21 cellular contexts compared by ENCODE assay signal in the genomic region with DNA sequence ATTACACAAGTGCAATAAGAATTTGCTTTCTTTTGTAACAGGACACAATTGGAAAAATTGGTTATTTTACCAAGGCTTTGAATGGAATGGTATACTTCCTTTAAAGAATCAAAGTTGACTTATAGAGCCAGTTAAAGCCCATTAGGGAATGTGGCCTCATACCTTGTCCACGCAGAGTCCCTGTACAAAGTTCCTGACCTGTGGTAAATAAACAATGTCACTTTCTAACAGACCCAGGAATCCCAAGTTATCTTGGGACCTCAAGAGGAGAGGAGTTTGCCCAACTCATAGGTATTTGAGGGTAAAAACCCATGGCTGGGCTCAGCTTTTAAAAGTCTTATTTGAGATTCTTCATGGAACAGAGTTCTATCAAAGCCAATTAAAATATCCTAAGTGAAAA. TPM values are rescaled to one million over a fixed set of nuclear protein-coding genes. Genes with fewer than 3 reads are reported as not detected.
A peak's percentile ranks its signal among the peaks of the same experiment; 100 is the strongest.
DNase-seq lines count a peak whose midpoint lies in the region; ATAC-seq, FAIRE-seq and TF ChIP-seq lines count a peak whose summit lies in the region.
"Had no signal": no experiment of that assay in that cellular context is flagged by ENCODE, and none has a peak within 500 bp of the region (broad histone marks: within the 10 kb centered on the region; RNA-seq: fewer than 3 reads in every experiment).

No MANE protein-coding gene starts in this region.

- no peak overlapping the region for H3K4me3 ChIP-seq in K562
- H3K4me3 ChIP-seq in HepG2 (replicated peaks in 1 of 3; ENCODE audit: insufficient read depth in 1 of 3, low read depth in 2 of 3, low read length in 3 of 3), result no peak overlapping the region
- H3K4me3 ChIP-seq in right lobe of liver, result no peak overlapping the region
- no peak overlapping the region for H3K4me3 ChIP-seq in psoas muscle
- H3K4me3 ChIP-seq: A549; BLaER1 treated with 17β-estradiol and CSF1 and Interleukin-3, amounts not matched to agents 10 nM and 100 nM had no signal

- BruUV-seq in K562 (replicated peaks; lab: Mats Ljungman, UMichigan) (no TSS peak), HepG2 (replicated peaks; lab: Mats Ljungman, UMichigan) (no TSS peak)

- 0 out of 2 replicates have a peak overlapping the region, but pooled peaks have one; percentile 43 for H2AFZ ChIP-seq in K562 (ENCODE audit: low read depth, low read length)
- H2AFZ ChIP-seq in HepG2 (ENCODE audit: low read length), result no peak overlapping the region

- TF ChIP-seq EP300 in K562 (IDR thresholded peaks at IDR 0.05; ENCODE audit: low read length), result no peak
- peak in 1 of 2 experiments; percentile 57; a peak in 2 of 4 replicates for TF ChIP-seq EP300 in HepG2 (IDR thresholded peaks at IDR 0.05; ENCODE audit: low read depth in 2 of 2, low read length in 2 of 2)
- TF ChIP-seq EP300 in HepG2 (CRISPR knock-in tag; IDR thresholded peaks at IDR 0.05; ENCODE audit: borderline replicate concordance), result no peak

- H3K27ac ChIP-seq in K562 (ENCODE audit: extremely low read depth, low read depth, low read length) (no peak overlapping the region), HepG2 (ENCODE audit: extremely low read length, insufficient read depth, low read length) (no peak overlapping the region), right lobe of liver (no peak overlapping the region), psoas muscle (peak overlapping the region; percentile 20)
- H3K27ac ChIP-seq: 22Rv1; A549; BLaER1 treated with 17β-estradiol and CSF1 and Interleukin-3, amounts not matched to agents 10 nM and 100 nM; C4-2B had no signal

- H3K27me3 ChIP-seq in K562 (ENCODE audit: control insufficient read depth in 2 of 2, insufficient read depth in 2 of 2, low read length in 2 of 2) (no peaks in the 10 kb centered on the region; a peak in 1 of 5 replicates), HepG2 (ENCODE audit: control insufficient read depth in 1 of 2, insufficient read depth in 2 of 2, low read length in 2 of 2) (no peaks in the 10 kb centered on the region), right lobe of liver (no peaks in the 10 kb centered on the region), psoas muscle (ENCODE audit: insufficient read depth in 3 of 3, low read length in 2 of 3) (no peaks in the 10 kb centered on the region)
- H3K27me3 ChIP-seq: BLaER1 treated with 17β-estradiol and CSF1 and Interleukin-3, amounts not matched to agents 10 nM and 100 nM had no signal

- ATAC-seq in K562, result no peak
- peak; percentile 72 for ATAC-seq in HepG2
- peak; percentile 61 to 79 (median 78) for ATAC-seq in right lobe of liver
- ATAC-seq in psoas muscle, result no peak
- ATAC-seq: A549; CD8-positive, alpha-beta T cell had no signal

- H3K4me1 ChIP-seq in K562 (replicated peaks in 1 of 2; ENCODE audit: control insufficient read depth in 2 of 2, insufficient read depth in 2 of 2, low read length in 2 of 2) (peaks cover 10 to 13% of the 10 kb centered on the region in 2 experiments; a peak in 3 of 5 replicates), HepG2 (ENCODE audit: insufficient read depth, low read length) (peaks cover 53% of the 10 kb centered on the region), right lobe of liver (peaks cover 0 to 6% (median 0%) of the 10 kb centered on the region in 4 donors), psoas muscle (peaks cover 8% of the 10 kb centered on the region)
- H3K4me1 ChIP-seq: Caco-2 had no signal

- H3K4me2 ChIP-seq in K562 (ENCODE audit: insufficient read depth, low read length) (no peak overlapping the region), HepG2 (ENCODE audit: low read depth, low read length) (peak overlapping the region; percentile 33; the same call in 1 of the 2 replicates)
- H3K4me2 ChIP-seq: A549; BLaER1 treated with 17β-estradiol and CSF1 and Interleukin-3, amounts not matched to agents 10 nM and 100 nM had no signal

- H3K9me3 ChIP-seq in K562 (replicated peaks; ENCODE audit: control insufficient read depth, insufficient read depth, low read depth, low read length) (no peaks in the 10 kb centered on the region), HepG2 (ENCODE audit: low read length) (no peaks in the 10 kb centered on the region), right lobe of liver (no peaks in the 10 kb centered on the region), psoas muscle (no peaks in the 10 kb centered on the region)
- H3K9me3 ChIP-seq: A549, Caco-2 had no signal

- WGBS in K562 (ENCODE audit: insufficient coverage, low coverage, missing lambda C conversion rate), result 85% methylated on average over 1 of the region's 1 CpG
- WGBS in HepG2 (ENCODE audit: low lambda C conversion rate), result 0% methylated on average over 1 of the region's 1 CpG
- 10% methylated on average over 1 of the region's 1 CpG for WGBS in right lobe of liver (ENCODE audit: insufficient coverage, low coverage, low lambda C conversion rate, missing lambda C conversion rate)
- WGBS in psoas muscle, 3 donors, result 55 to 68% (median 63%) methylated on average over 1 of the region's 1 CpG

- no peaks in the 10 kb centered on the region for H3K79me2 ChIP-seq in K562 (ENCODE audit: control insufficient read depth, insufficient read depth, low read length)
- H3K79me2 ChIP-seq in HepG2 (ENCODE audit: insufficient read depth, low read length), result no peaks in the 10 kb centered on the region

- FAIRE-seq in K562 (lab: Jason Lieb, UNC) (no peak), HepG2 (lab: Jason Lieb, UNC) (no peak), urothelium cell line (lab: Jason Lieb, UNC) (no peak)
- FAIRE-seq: A549, D721Med, G401.6, GM12891, GM19239 had no signal

- H3K9ac ChIP-seq in K562 (ENCODE audit: insufficient read depth in 1 of 2, low read depth in 2 of 2, low read length in 2 of 2) (no peak overlapping the region), HepG2 (ENCODE audit: insufficient read depth, low read depth, low read length) (no peak overlapping the region)
- H3K9ac ChIP-seq: BLaER1 treated with 17β-estradiol and CSF1 and Interleukin-3, amounts not matched to agents 10 nM and 100 nM had no signal

- no peak for DNase-seq in K562 (ENCODE audit: extremely low read depth in 1 of 4, low spot score in 3 of 4)
- DNase-seq in HepG2 (ENCODE audit: low spot score), result peak; percentile 35
- no peak for DNase-seq in right lobe of liver
- no peak for DNase-seq in psoas muscle
- DNase-seq in urothelium cell line (ENCODE audit: low spot score), result no peak
- DNase-seq in GF-D8 (lab: John Stamatoyannopoulos, UW), result no peak
- DNase-seq in KBM-7, result no peak
- DNase-seq: AML-193; Calu3; CD4-positive, alpha-beta T cell; CD8-positive, alpha-beta T cell; DMS79 treated with DMSO at 0.1 percent for 48 hours had no signal

- CTCF ChIA-PET in K562 (lab: Yijun Ruan, JAX; ENCODE audit: low intra/inter-chr PET ratio), result no interaction called here
- CTCF ChIA-PET in HepG2 (lab: Yijun Ruan, JAX; ENCODE audit: low intra/inter-chr PET ratio, low total read pairs), result no interaction called here

- H4K20me1 ChIP-seq in K562 (replicated peaks; ENCODE audit: control insufficient read depth, insufficient read depth, low read length) (no peaks in the 10 kb centered on the region), HepG2 (ENCODE audit: insufficient read depth, low read length) (no peaks in the 10 kb centered on the region)
- H4K20me1 ChIP-seq: BLaER1 treated with 17β-estradiol and CSF1 and Interleukin-3, amounts not matched to agents 10 nM and 100 nM had no signal

- TF ChIP-seq RAD21 in K562 (CRISPR knock-in tag; conservative IDR thresholded peaks at IDR 0.05 in 1 of 2, IDR thresholded peaks at IDR 0.05 in 1 of 2) (no peak), HepG2 (CRISPR knock-in tag; IDR thresholded peaks at IDR 0.05) (no peak)

- TF ChIP-seq CTCF in K562 (IDR thresholded peaks at IDR 0.05 in 2 of 3, conservative IDR thresholded peaks at IDR 0.05 in 1 of 3; ENCODE audit: insufficient read depth in 2 of 3, low read depth in 1 of 3, low read length in 3 of 3) (no peak), HepG2 (CRISPR knock-in tag; IDR thresholded peaks at IDR 0.05) (no peak), right lobe of liver (IDR thresholded peaks at IDR 0.05) (no peak), psoas muscle (IDR thresholded peaks at IDR 0.05) (no peak)

- no peaks in the 10 kb centered on the region for H3K9me1 ChIP-seq in K562 (ENCODE audit: control insufficient read depth, insufficient read depth, low read length)

- in situ Hi-C loops in K562 (cut with MboI) (no loop called here), HepG2 (cut with HindIII; ENCODE audit: extremely low pct_ligation_motif_present, low pct_unique_long_range_greater_than_20kb) (no loop called here), KBM-7 (cut with MboI; ENCODE audit: low pct_unique_long_range_greater_than_20kb, low sequenced_read_pairs) (no loop called here)

- H3K36me3 ChIP-seq in K562 (ENCODE audit: control insufficient read depth, insufficient read depth, low read length) (no peaks in the 10 kb centered on the region), HepG2 (replicated peaks in 1 of 2; ENCODE audit: control insufficient read depth in 1 of 2, insufficient read depth in 2 of 2, low read length in 2 of 2) (no peaks in the 10 kb centered on the region), right lobe of liver (no peaks in the 10 kb centered on the region), psoas muscle (ENCODE audit: insufficient read depth in 1 of 2, low read depth in 1 of 2) (no peaks in the 10 kb centered on the region)
- H3K36me3 ChIP-seq: BLaER1 treated with 17β-estradiol and CSF1 and Interleukin-3, amounts not matched to agents 10 nM and 100 nM had no signal

- intact Hi-C loops in K562 (cut with micrococcal nuclease) (no loop called here), HepG2 (cut with micrococcal nuclease; ENCODE audit: unreplicated experiment) (no loop called here), right lobe of liver (cut with DNase I) (no loop called here), psoas muscle (cut with DNase I) (no loop called here)

- POLR2A ChIA-PET in K562 (lab: Yijun Ruan, JAX), result interaction anchor here (0.6 kb wide), 1 partner anchor 417 kb away, joined by 3 read pairs; no protein-coding TSS in a partner anchor
- POLR2A ChIA-PET in HepG2 (lab: Yijun Ruan, JAX), result no interaction called here

- TF ChIP-seq POLR2A in K562 (conservative IDR thresholded peaks at IDR 0.05), result no peak
- TF ChIP-seq POLR2A in HepG2 (IDR thresholded peaks at IDR 0.05; ENCODE audit: insufficient read depth in 1 of 2, low read depth in 2 of 2, low read length in 2 of 2), result no peak
- no peak for TF ChIP-seq POLR2A in right lobe of liver (IDR thresholded peaks at IDR 0.05)

RNA-seq across cellular contexts. Expression of a gene that starts 12.0 kb away (rescaled TPM):
- 213 and 603 TPM in 2 replicates for total RNA-seq in K562 (2011; cell fraction: chromatin; rRNA removed; ENCODE audit: low replicate concordance)
- 374 and 409 TPM in 2 replicates for total RNA-seq in K562 (2011; cell fraction: nucleolus; rRNA removed)
- 286 and 299 TPM in 2 replicates for total RNA-seq in K562 (2011; cell fraction: nucleoplasm; rRNA removed)
- total RNA-seq in K562 (2014; rRNA removed) (60.7 and 76.5 TPM in 2 replicates), K562 (2014; rRNA removed; fragmentation: Illumina TruSeq; extraction: Trizol) (25.4 and 30.2 TPM in 2 replicates), K562 (2015; rRNA removed; fragmentation: Illumina TruSeq; extraction: Trizol) (36.0 and 39.9 TPM in 2 replicates), K562 (2021) (128 and 138 TPM in 2 replicates), HepG2 (2016; rRNA removed; fragmentation: Illumina TruSeq; extraction: Trizol) (18.2 and 35.2 TPM in 2 replicates), right lobe of liver (10 to 100 TPM; 11.7 to 17.7 (median 15.6) TPM), psoas muscle (1 to 10 TPM; 2.1 to 8.0 (median 3.8) TPM)
- polyA plus RNA-seq in K562 (2011; rRNA removed) (44.0 and 93.3 TPM in 2 replicates), K562 (2014; fragmentation: Illumina TruSeq; extraction: Trizol) (90.7 and 111 TPM in 2 replicates), K562 (2014; fragmentation: Nextera tagmentation; extraction: Ambion mirVana) (1 to 10 TPM; 1.2 to 1.4 TPM), K562 (2014; rRNA removed) (54.3 and 61.0 TPM in 2 replicates), HepG2 (2011; rRNA removed) (31.6 and 44.3 TPM in 2 replicates), psoas muscle (1 to 10 TPM in 1 of 3 donors, under 1 TPM in 2; 0.29 to 1.1 (median 0.66) TPM)
- 51.4 and 78.4 TPM in 2 replicates for polyA plus RNA-seq in K562 (2011; cell fraction: cytosol; rRNA removed)
- 125 and 255 TPM in 2 replicates for polyA plus RNA-seq in K562 (2011; cell fraction: nucleus; rRNA removed)
- polyA plus RNA-seq in K562 (2012), result 95.0 and 139 TPM in 2 replicates
- 82.2 and 99.7 TPM in 2 replicates for polyA minus RNA-seq in K562 (2011; rRNA and poly(A)+ RNA removed)
- polyA minus RNA-seq in K562 (2011; cell fraction: cytosol; rRNA and poly(A)+ RNA removed), result 114 and 152 TPM in 2 replicates
- polyA minus RNA-seq in K562 (2011; cell fraction: nucleus; rRNA and poly(A)+ RNA removed), result 137 and 138 TPM in 2 replicates
- total RNA-seq in HepG2 (2016; cell fraction: cytosol; rRNA removed; fragmentation: Illumina TruSeq; extraction: Trizol; ENCODE audit: low read depth), result 2.4 and 3.0 TPM in 2 replicates
- total RNA-seq in HepG2 (2016; cell fraction: insoluble cytoplasmic fraction; rRNA removed; fragmentation: Illumina TruSeq; extraction: Trizol), result 13.5 and 35.7 TPM in 2 replicates
- 7.5 TPM in 2 replicates for total RNA-seq in HepG2 (2016; cell fraction: membrane; rRNA removed; fragmentation: Illumina TruSeq; extraction: Trizol)
- total RNA-seq in HepG2 (2016; cell fraction: nucleus; rRNA removed; fragmentation: Illumina TruSeq; extraction: Trizol), result 48.2 and 58.1 TPM in 2 replicates
- 17.7 and 20.2 TPM in 2 replicates for polyA plus RNA-seq in HepG2 (2011; cell fraction: cytosol; rRNA removed)
- polyA plus RNA-seq in HepG2 (2011; cell fraction: nucleus; rRNA removed), result 105 and 126 TPM in 2 replicates
- polyA plus RNA-seq in HepG2 (2012), result 34.3 and 44.8 TPM in 2 replicates
- 1.3 and 1.6 TPM in 2 replicates for polyA plus RNA-seq in HepG2 (2016; cell fraction: cytosol; fragmentation: Illumina TruSeq; extraction: Trizol; ENCODE audit: low read depth)
- 10.1 and 14.0 TPM in 2 replicates for polyA plus RNA-seq in HepG2 (2016; cell fraction: insoluble cytoplasmic fraction; fragmentation: Illumina TruSeq; extraction: Trizol; ENCODE audit: low read depth)
- polyA plus RNA-seq in HepG2 (2016; cell fraction: membrane; fragmentation: Illumina TruSeq; extraction: Trizol; ENCODE audit: low read depth), result 2.8 and 3.5 TPM in 2 replicates
- 83.4 and 84.9 TPM in 2 replicates for polyA plus RNA-seq in HepG2 (2016; cell fraction: nucleus; fragmentation: Illumina TruSeq; extraction: Trizol; ENCODE audit: insufficient read depth, low read depth)
- polyA minus RNA-seq in HepG2 (2011; rRNA and poly(A)+ RNA removed; ENCODE audit: low replicate concordance), result 104 and 110 TPM in 2 replicates
- polyA minus RNA-seq in HepG2 (2011; cell fraction: cytosol; rRNA and poly(A)+ RNA removed), result 31.9 and 35.7 TPM in 2 replicates
- 50.5 and 60.3 TPM in 2 replicates for polyA minus RNA-seq in HepG2 (2011; cell fraction: nucleus; rRNA and poly(A)+ RNA removed)

RNA-seq across cellular contexts. Expression of a gene that starts 48.0 kb away (rescaled TPM):
- 2.7 and 8.1 TPM in 2 replicates for total RNA-seq in K562 (2011; cell fraction: chromatin; rRNA removed; ENCODE audit: low replicate concordance)
- total RNA-seq in K562 (2011; cell fraction: nucleolus; rRNA removed), result 7.7 and 8.8 TPM in 2 replicates
- total RNA-seq in K562 (2011; cell fraction: nucleoplasm; rRNA removed), result 5.1 and 6.9 TPM in 2 replicates
- total RNA-seq in K562 (2014; rRNA removed) (4.1 and 8.2 TPM in 2 replicates), K562 (2014; rRNA removed; fragmentation: Illumina TruSeq; extraction: Trizol) (2.5 and 3.1 TPM in 2 replicates), K562 (2015; rRNA removed; fragmentation: Illumina TruSeq; extraction: Trizol) (4.6 TPM in 2 replicates), K562 (2021) (4.6 and 6.0 TPM in 2 replicates), HepG2 (2016; rRNA removed; fragmentation: Illumina TruSeq; extraction: Trizol) (10.5 and 13.7 TPM in 2 replicates), right lobe of liver (10 to 100 TPM in 1 of 6 experiments, 1 to 10 TPM in 5; 2.2 to 10.8 (median 5.0) TPM), psoas muscle (10 to 100 TPM; 16.5 to 24.8 (median 21.2) TPM)
- polyA plus RNA-seq in K562 (2011; rRNA removed) (4.6 and 6.4 TPM in 2 replicates), K562 (2014; fragmentation: Illumina TruSeq; extraction: Trizol) (4.5 and 4.9 TPM in 2 replicates), K562 (2014; fragmentation: Nextera tagmentation; extraction: Ambion mirVana) (1 to 10 TPM in 1 of 2 experiments, under 1 TPM in 1; 0.60 to 1.2 TPM), K562 (2014; rRNA removed) (5.0 and 7.9 TPM in 2 replicates), HepG2 (2011; rRNA removed) (33.1 and 49.7 TPM in 2 replicates), psoas muscle (10 to 100 TPM in 2 of 3 donors, 1 to 10 TPM in 1; 9.2 to 29.6 (median 22.3) TPM)
- polyA plus RNA-seq in K562 (2011; cell fraction: cytosol; rRNA removed), result 6.6 and 7.2 TPM in 2 replicates
- 4.0 and 4.1 TPM in 2 replicates for polyA plus RNA-seq in K562 (2011; cell fraction: nucleus; rRNA removed)
- 6.2 and 9.2 TPM in 2 replicates for polyA plus RNA-seq in K562 (2012)
- 3.7 and 4.3 TPM in 2 replicates for polyA minus RNA-seq in K562 (2011; rRNA and poly(A)+ RNA removed)
- 2.7 and 3.1 TPM in 2 replicates for polyA minus RNA-seq in K562 (2011; cell fraction: cytosol; rRNA and poly(A)+ RNA removed)
- polyA minus RNA-seq in K562 (2011; cell fraction: nucleus; rRNA and poly(A)+ RNA removed), result 2.4 and 4.4 TPM in 2 replicates
- 4.0 and 4.5 TPM in 2 replicates for total RNA-seq in HepG2 (2016; cell fraction: cytosol; rRNA removed; fragmentation: Illumina TruSeq; extraction: Trizol; ENCODE audit: low read depth)
- total RNA-seq in HepG2 (2016; cell fraction: insoluble cytoplasmic fraction; rRNA removed; fragmentation: Illumina TruSeq; extraction: Trizol), result 8.3 and 12.0 TPM in 2 replicates
- total RNA-seq in HepG2 (2016; cell fraction: membrane; rRNA removed; fragmentation: Illumina TruSeq; extraction: Trizol), result 8.1 and 8.4 TPM in 2 replicates
- 5.7 and 8.2 TPM in 2 replicates for total RNA-seq in HepG2 (2016; cell fraction: nucleus; rRNA removed; fragmentation: Illumina TruSeq; extraction: Trizol)
- polyA plus RNA-seq in HepG2 (2011; cell fraction: cytosol; rRNA removed), result 45.0 and 52.1 TPM in 2 replicates
- 54.1 and 56.2 TPM in 2 replicates for polyA plus RNA-seq in HepG2 (2011; cell fraction: nucleus; rRNA removed)
- polyA plus RNA-seq in HepG2 (2012), result 51.6 and 55.6 TPM in 2 replicates
- polyA plus RNA-seq in HepG2 (2016; cell fraction: cytosol; fragmentation: Illumina TruSeq; extraction: Trizol; ENCODE audit: low read depth), result 4.4 and 6.3 TPM in 2 replicates
- polyA plus RNA-seq in HepG2 (2016; cell fraction: insoluble cytoplasmic fraction; fragmentation: Illumina TruSeq; extraction: Trizol; ENCODE audit: low read depth), result 9.3 and 10.5 TPM in 2 replicates
- polyA plus RNA-seq in HepG2 (2016; cell fraction: membrane; fragmentation: Illumina TruSeq; extraction: Trizol; ENCODE audit: low read depth), result 7.6 and 9.8 TPM in 2 replicates
- polyA plus RNA-seq in HepG2 (2016; cell fraction: nucleus; fragmentation: Illumina TruSeq; extraction: Trizol; ENCODE audit: insufficient read depth, low read depth), result 10.6 and 11.8 TPM in 2 replicates
- polyA minus RNA-seq in HepG2 (2011; rRNA and poly(A)+ RNA removed; ENCODE audit: low replicate concordance), result 4.8 and 66.6 TPM in 2 replicates
- 29.4 and 31.1 TPM in 2 replicates for polyA minus RNA-seq in HepG2 (2011; cell fraction: cytosol; rRNA and poly(A)+ RNA removed)
- 21.3 and 22.1 TPM in 2 replicates for polyA minus RNA-seq in HepG2 (2011; cell fraction: nucleus; rRNA and poly(A)+ RNA removed)

Comparison
In these comparisons a context has a peak if more than half of its experiments do, and no peak if none do; other contexts are left out.
1. ATAC-seq: peak in HepG2 (single experiment) and right lobe of liver (4 of 4); none in K562 (single experiment) and psoas muscle (0 of 4).